In genomic region chr11:32497951-32498350, GRCh38 we compare ENCODE assay signal across 18 cellular contexts.
"Had no signal": no experiment of that assay in that cellular context is flagged by ENCODE, and none has a peak within 500 bp of the region (broad histone marks: within the 10 kb centered on the region; RNA-seq: fewer than 3 reads in every experiment).

No MANE protein-coding gene starts in this region.

- H3K4me1 Mint-ChIP-seq: immature natural killer cell; naive thymus-derived CD4-positive, alpha-beta T cell had no signal

- H3K4me3 Mint-ChIP-seq: dendritic cell treated with granulocyte-macrophage colony-stimulating factor and Interleukin-4, amounts not matched to agents 40 ng/mL and 50 ng/mL, for 4 days; effector memory CD8-positive, alpha-beta T cell; immature natural killer cell; naive thymus-derived CD4-positive, alpha-beta T cell had no signal

- H3K9me3 ChIP-seq: esophagus squamous epithelium, gastroesophageal sphincter, left ventricle myocardium inferior, lower lobe of right lung, neutrophil had no signal

- H3K9me3 Mint-ChIP-seq: dendritic cell treated with granulocyte-macrophage colony-stimulating factor and Interleukin-4, amounts not matched to agents 40 ng/mL and 50 ng/mL, for 4 days; effector memory CD8-positive, alpha-beta T cell; immature natural killer cell; naive thymus-derived CD4-positive, alpha-beta T cell had no signal

- H3K27ac ChIP-seq: epithelial cell of prostate, esophagus squamous epithelium, gastroesophageal sphincter, left ventricle myocardium inferior, lower lobe of right lung, neutrophil had no signal

- H3K27me3 ChIP-seq: esophagus squamous epithelium, gastroesophageal sphincter, neutrophil had no signal

- H3K4me3 ChIP-seq: esophagus squamous epithelium, gastroesophageal sphincter, left ventricle myocardium inferior, lower lobe of right lung had no signal

- H3K27ac Mint-ChIP-seq: dendritic cell treated with granulocyte-macrophage colony-stimulating factor and Interleukin-4, amounts not matched to agents 40 ng/mL and 50 ng/mL, for 4 days; effector memory CD8-positive, alpha-beta T cell; immature natural killer cell; naive thymus-derived CD4-positive, alpha-beta T cell; progenitor cell of endocrine pancreas had no signal

- H3K36me3 Mint-ChIP-seq: immature natural killer cell; naive thymus-derived CD4-positive, alpha-beta T cell had no signal

- H3K36me3 ChIP-seq: esophagus squamous epithelium, gastroesophageal sphincter, left ventricle myocardium inferior, lower lobe of right lung, neutrophil had no signal

- H3K4me1 ChIP-seq: esophagus squamous epithelium, gastroesophageal sphincter, left ventricle myocardium inferior, lower lobe of right lung had no signal

- H3K27me3 Mint-ChIP-seq: dendritic cell treated with granulocyte-macrophage colony-stimulating factor and Interleukin-4, amounts not matched to agents 40 ng/mL and 50 ng/mL, for 4 days; progenitor cell of endocrine pancreas had no signal

- DNase-seq: effector memory CD8-positive, alpha-beta T cell; esophagus squamous epithelium; foreskin fibroblast; glutamatergic neuron; immature natural killer cell; left ventricle myocardium inferior; lower lobe of right lung; mesenchymal stem cell; naive thymus-derived CD4-positive, alpha-beta T cell; right cardiac atrium; small intestine; stimulated activated CD4-positive, alpha-beta T cell treated with anti-CD3 and anti-CD28 coated beads, Interleukin-12 subunit alpha, Interleukin-12 subunit beta, amount 100 ng/mL, for 4 hours; stimulated activated naive CD4-positive, alpha-beta T cell had no signal

- ATAC-seq: effector memory CD8-positive, alpha-beta T cell; gastroesophageal sphincter; lower lobe of right lung; naive thymus-derived CD4-positive, alpha-beta T cell; right cardiac atrium had no signal
